ENCODE assay signal across 30 cellular contexts in genomic region chr3:97896129-97896528, GRCh38.
"Had no signal": no experiment of that assay in that cellular context is flagged by ENCODE, and none has a peak within 500 bp of the region (broad histone marks: within the 10 kb centered on the region; RNA-seq: fewer than 3 reads in every experiment).

No MANE protein-coding gene starts in this region.

- H3K4me3 Mint-ChIP-seq: activated B cell treated with CpG ODN at 0.5 μM for 24 hours; activated naive CD8-positive, alpha-beta T cell treated with anti-CD3 and anti-CD28 coated beads, Interleukin-2, amount 10 ng/mL, durations not matched to agents 7 days and 5 days; activated T-cell treated with anti-CD3 and anti-CD28 coated beads, Interleukin-2, amount 50 U/mL, for 72 hours; brain; immature natural killer cell; naive thymus-derived CD4-positive, alpha-beta T cell had no signal

- ATAC-seq: activated T-cell treated with anti-CD3 and anti-CD28 coated beads, Interleukin-2, amount 50 U/mL, for 72 hours; gastrocnemius medialis; naive thymus-derived CD4-positive, alpha-beta T cell; sciatic nerve; stimulated activated naive CD8-positive, alpha-beta T cell treated with anti-CD3 and anti-CD28 coated beads, Interleukin-15, Interleukin-2, amounts not matched to agents 100 U/mL and 50 U/mL, for 24 hours had no signal

- H3K4me3 ChIP-seq: ascending aorta, cardiac muscle cell, colonic mucosa, dorsolateral prefrontal cortex, gastrocnemius medialis, ovary, prostate gland, skin epidermis, testis had no signal

- H3K27ac Mint-ChIP-seq: activated B cell treated with CpG ODN at 0.5 μM for 24 hours; activated naive CD8-positive, alpha-beta T cell treated with anti-CD3 and anti-CD28 coated beads, Interleukin-2, amount 10 ng/mL, durations not matched to agents 7 days and 5 days; activated T-cell treated with anti-CD3 and anti-CD28 coated beads, Interleukin-2, amount 50 U/mL, for 72 hours; brain; immature natural killer cell; naive thymus-derived CD4-positive, alpha-beta T cell had no signal

- H3K36me3 Mint-ChIP-seq: immature natural killer cell had no signal

- H3K27me3 Mint-ChIP-seq: activated B cell treated with CpG ODN at 0.5 μM for 24 hours; activated naive CD8-positive, alpha-beta T cell treated with anti-CD3 and anti-CD28 coated beads, Interleukin-2, amount 10 ng/mL, durations not matched to agents 7 days and 5 days; brain; naive thymus-derived CD4-positive, alpha-beta T cell had no signal

- H3K36me3 ChIP-seq: ascending aorta, ovary, prostate gland had no signal

- H3K4me1 ChIP-seq: ascending aorta, colonic mucosa, prostate gland, testis had no signal

- H3K27me3 ChIP-seq: ascending aorta, cardiac muscle cell, colonic mucosa, dorsolateral prefrontal cortex, gastrocnemius medialis, ovary, testis had no signal

- DNase-seq: activated B cell treated with CpG ODN at 0.5 μM for 24 hours; activated CD4-positive, alpha-beta T cell treated with anti-CD3 and anti-CD28 coated beads, Interleukin-2, amount 50 U/mL, for 4 hours; activated naive CD4-positive, alpha-beta T cell treated with Interleukin-2 at 50 U/mL for 16 hours; activated naive CD8-positive, alpha-beta T cell treated with anti-CD3 and anti-CD28 coated beads, Interleukin-2, amount 10 ng/mL, durations not matched to agents 7 days and 5 days; activated T-cell treated with anti-CD3 and anti-CD28 coated beads for 4 hours; activated T-cell treated with anti-CD3 and anti-CD28 coated beads, Interleukin-2, amount 50 U/mL, for 72 hours; cerebellar nuclear complex; colonic mucosa; dorsolateral prefrontal cortex; effector memory CD4-positive, alpha-beta T cell; erythroblast; gastrocnemius medialis; glutamatergic neuron; immature natural killer cell; midbrain; naive thymus-derived CD4-positive, alpha-beta T cell; ovary; retina; stimulated activated CD4-positive, alpha-beta T cell treated with anti-CD3 and anti-CD28 coated beads, Interleukin-12 subunit alpha, Interleukin-12 subunit beta, amount 100 ng/mL, for 4 hours; stimulated activated CD4-positive, alpha-beta T cell treated with anti-CD3 and anti-CD28 coated beads, Interleukin-4, amount 100 ng/mL, for 1 hour; stimulated activated naive CD8-positive, alpha-beta T cell treated with anti-CD3 and anti-CD28 coated beads, Interleukin-15, Interleukin-2, amounts not matched to agents 100 U/mL and 50 U/mL, for 24 hours; T-helper 2 cell; testis; trophoblast cell had no signal

- H3K9me3 ChIP-seq: ascending aorta, colonic mucosa, gastrocnemius medialis, ovary, prostate gland, testis had no signal

- H3K27ac ChIP-seq: ascending aorta, cardiac muscle cell, colonic mucosa, dorsolateral prefrontal cortex, gastrocnemius medialis, ovary, prostate gland, skin epidermis, testis had no signal

- H3K4me1 Mint-ChIP-seq: activated naive CD8-positive, alpha-beta T cell treated with anti-CD3 and anti-CD28 coated beads, Interleukin-2, amount 10 ng/mL, durations not matched to agents 7 days and 5 days; brain; immature natural killer cell had no signal

- H3K9me3 Mint-ChIP-seq: activated B cell treated with CpG ODN at 0.5 μM for 24 hours; activated naive CD8-positive, alpha-beta T cell treated with anti-CD3 and anti-CD28 coated beads, Interleukin-2, amount 10 ng/mL, durations not matched to agents 7 days and 5 days; activated T-cell treated with anti-CD3 and anti-CD28 coated beads, Interleukin-2, amount 50 U/mL, for 72 hours; brain; immature natural killer cell had no signal
